In the genomic region with DNA sequence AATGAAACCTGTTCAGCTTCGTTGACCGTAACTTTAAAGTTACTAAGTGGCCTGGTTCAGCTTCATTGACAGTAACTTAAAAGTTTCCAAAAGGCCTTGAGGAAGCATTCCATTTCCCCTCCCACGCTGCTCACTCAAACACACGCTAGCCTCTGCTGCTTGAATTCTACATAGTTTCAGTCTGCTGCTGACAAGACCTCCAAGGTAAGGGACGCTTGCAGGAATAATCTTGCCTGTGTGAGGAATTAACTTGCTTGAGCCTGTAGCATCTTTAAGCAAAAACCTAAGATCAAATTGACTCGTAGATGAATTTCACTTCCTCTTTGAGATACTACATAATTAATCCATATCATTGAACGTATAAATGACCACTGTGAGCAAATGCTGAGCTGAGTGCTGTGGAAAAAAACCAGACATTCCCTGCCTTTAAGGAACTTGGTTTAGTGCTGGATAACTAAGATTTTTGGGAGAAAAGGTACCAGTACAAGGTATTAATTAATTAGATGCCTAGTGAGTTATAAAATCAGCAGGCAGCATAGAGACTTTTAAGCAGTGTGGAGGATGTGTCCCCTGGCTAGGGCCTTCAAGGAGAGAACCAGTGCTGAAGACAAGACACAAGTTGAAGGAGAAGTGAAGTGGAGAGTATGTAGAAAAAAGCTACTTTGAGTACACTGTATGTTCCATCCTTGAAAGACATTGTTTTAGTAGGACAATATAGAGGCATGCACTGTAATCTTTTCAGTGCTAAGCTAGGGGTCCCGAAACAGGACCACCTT, we compare ENCODE assay signal across 10 cellular contexts. TPM values are rescaled to one million over a fixed set of nuclear protein-coding genes. Genes with fewer than 3 reads are reported as not detected.
DNase-seq lines count a peak whose midpoint lies in the region; ATAC-seq lines count a peak whose summit lies in the region.
"Had no signal": no experiment of that assay in that cellular context is flagged by ENCODE, and none has a peak within 500 bp of the region (broad histone marks: within the 10 kb centered on the region; RNA-seq: fewer than 3 reads in every experiment).

No MANE protein-coding gene starts in this region.

- peaks cover 34% of the 10 kb centered on the region for H3K79me1 ChIP-seq in mesenchymal stem cell (replicated peaks; ENCODE audit: low read length, poor library complexity, severe bottlenecking)

- H3K36me3 ChIP-seq in Karpas-422 (ENCODE audit: insufficient read depth, low read length) (no peaks in the 10 kb centered on the region), mesenchymal stem cell (ENCODE audit: control insufficient read depth in 1 of 2, insufficient read depth in 2 of 2, low read depth in 1 of 2, low read length in 2 of 2) (peaks cover 15 to 29% of the 10 kb centered on the region in 2 experiments)

- H3K27me3 ChIP-seq in Karpas-422 (ENCODE audit: low read length), result no peaks in the 10 kb centered on the region
- no peaks in the 10 kb centered on the region for H3K27me3 ChIP-seq in mesenchymal stem cell (ENCODE audit: control insufficient read depth in 1 of 2, insufficient read depth in 1 of 2, low read length in 2 of 2)

- H3K4me1 ChIP-seq in Karpas-422 (ENCODE audit: low read length) (peaks cover 15% of the 10 kb centered on the region), mesenchymal stem cell (ENCODE audit: control insufficient read depth, insufficient read depth, low read depth, low read length) (peaks cover 5% of the 10 kb centered on the region)

- H3K4ac ChIP-seq in mesenchymal stem cell (ENCODE audit: low read depth in 1 of 2, low read length in 2 of 2), result no peak overlapping the region

- H4K8ac ChIP-seq in mesenchymal stem cell (ENCODE audit: low read length), result no peak overlapping the region

- peak overlapping the region; percentile 2 for H2AK5ac ChIP-seq in mesenchymal stem cell (ENCODE audit: low read length, severe bottlenecking)

- H3K18ac ChIP-seq in mesenchymal stem cell (ENCODE audit: low read depth in 1 of 2, low read length in 2 of 2), result no peak overlapping the region

- H3K23ac ChIP-seq in mesenchymal stem cell (ENCODE audit: low read length in 2 of 2), result no peak overlapping the region

- no peak overlapping the region for H4K91ac ChIP-seq in mesenchymal stem cell (ENCODE audit: low read length)

- ATAC-seq in GM18499 (IDR thresholded peaks at IDR 0.05; ENCODE audit: insufficient read depth, unreplicated experiment), result peak; percentile 64
- peak; percentile 68 for ATAC-seq in GM21737 (IDR thresholded peaks at IDR 0.05; ENCODE audit: unreplicated experiment)

- no peak overlapping the region for H2BK5ac ChIP-seq in mesenchymal stem cell (ENCODE audit: low read depth, low read length, poor library complexity, severe bottlenecking)

- no peak overlapping the region for H3K14ac ChIP-seq in mesenchymal stem cell (ENCODE audit: low read length in 2 of 2)

- H3K4me2 ChIP-seq in Karpas-422 (ENCODE audit: low read depth, low read length, poor library complexity, severe bottlenecking) (peak overlapping the region; percentile 66), mesenchymal stem cell (ENCODE audit: low read length, poor library complexity, severe bottlenecking) (no peak overlapping the region)

- H3K9ac ChIP-seq in Karpas-422 (ENCODE audit: low read length), result peak overlapping the region; percentile 30
- peak overlapping the region; percentile 28 for H3K9ac ChIP-seq in mesenchymal stem cell (ENCODE audit: low read length)

- H2AFZ ChIP-seq in Karpas-422 (ENCODE audit: low read length) (no peak overlapping the region; the same call in 1 of the 2 replicates), mesenchymal stem cell (ENCODE audit: low read depth, low read length) (no peak overlapping the region)

- no peaks in the 10 kb centered on the region for H4K20me1 ChIP-seq in Karpas-422 (ENCODE audit: insufficient read depth, low read depth, low read length)

- DNase-seq in Karpas-422 (peak; percentile 77), mesenchymal stem cell (no peak), cerebellum (ENCODE audit: low spot score) (no peak)
- DNase-seq in activated CD4-positive, alpha-beta T cell treated with anti-CD3 and anti-CD28 coated beads for 1 hour, result no peak
- DNase-seq in effector CD4-positive, alpha-beta T cell, result no peak
- no peak for DNase-seq in activated naive CD4-positive, alpha-beta T cell treated with anti-CD3 and anti-CD28 coated beads, Interleukin-2, amount 50 U/mL, for 16 hours
- DNase-seq: amniotic stem cell, NCI-H774 had no signal

- peak overlapping the region; percentile 47 for H3K4me3 ChIP-seq in Karpas-422 (ENCODE audit: low read length)
- no peak overlapping the region for H3K4me3 ChIP-seq in mesenchymal stem cell (ENCODE audit: insufficient read depth in 1 of 2, low read depth in 1 of 2, low read length in 2 of 2)

- H2BK12ac ChIP-seq in mesenchymal stem cell (ENCODE audit: low read length in 2 of 2), result no peak overlapping the region

- H3K79me2 ChIP-seq in Karpas-422 (ENCODE audit: low read length), result peaks cover 4% of the 10 kb centered on the region; the same call in 1 of the 2 replicates

- no peak overlapping the region for H2BK120ac ChIP-seq in mesenchymal stem cell (ENCODE audit: low read depth, low read length)

- no peak overlapping the region for H2BK15ac ChIP-seq in mesenchymal stem cell (ENCODE audit: low read depth, poor library complexity, severe bottlenecking)

- no peaks in the 10 kb centered on the region for H3K9me2 ChIP-seq in Karpas-422 (replicated peaks; ENCODE audit: insufficient read depth, low read length)

- WGBS in mesenchymal stem cell, result 77% methylated on average over 7 of the region's 8 CpGs

- H3K9me3 ChIP-seq in Karpas-422 (ENCODE audit: low read length) (no peaks in the 10 kb centered on the region), mesenchymal stem cell (ENCODE audit: control insufficient read depth, low read length) (no peaks in the 10 kb centered on the region)

- H3K27ac ChIP-seq in Karpas-422 (ENCODE audit: low read length) (peak overlapping the region; percentile 68), mesenchymal stem cell (ENCODE audit: low read length, poor library complexity, severe bottlenecking) (peak overlapping the region; percentile 59)

RNA-seq across cellular contexts. Expression of a gene that starts 39.2 kb away (rescaled TPM):
- total RNA-seq in Karpas-422 (2014; rRNA removed; shearing (Covaris generic); ENCODE audit: low replicate concordance), result 4.5 and 8.1 TPM in 2 replicates
- 26.5 TPM for polyA plus RNA-seq in mesenchymal stem cell (2013, experiment 1 of 2)
- 26.7 TPM for polyA plus RNA-seq in mesenchymal stem cell (2013, experiment 2 of 2)
- total RNA-seq in cerebellum, result 8.6 TPM
